8 cellular contexts compared by ENCODE assay signal in the genomic region with DNA sequence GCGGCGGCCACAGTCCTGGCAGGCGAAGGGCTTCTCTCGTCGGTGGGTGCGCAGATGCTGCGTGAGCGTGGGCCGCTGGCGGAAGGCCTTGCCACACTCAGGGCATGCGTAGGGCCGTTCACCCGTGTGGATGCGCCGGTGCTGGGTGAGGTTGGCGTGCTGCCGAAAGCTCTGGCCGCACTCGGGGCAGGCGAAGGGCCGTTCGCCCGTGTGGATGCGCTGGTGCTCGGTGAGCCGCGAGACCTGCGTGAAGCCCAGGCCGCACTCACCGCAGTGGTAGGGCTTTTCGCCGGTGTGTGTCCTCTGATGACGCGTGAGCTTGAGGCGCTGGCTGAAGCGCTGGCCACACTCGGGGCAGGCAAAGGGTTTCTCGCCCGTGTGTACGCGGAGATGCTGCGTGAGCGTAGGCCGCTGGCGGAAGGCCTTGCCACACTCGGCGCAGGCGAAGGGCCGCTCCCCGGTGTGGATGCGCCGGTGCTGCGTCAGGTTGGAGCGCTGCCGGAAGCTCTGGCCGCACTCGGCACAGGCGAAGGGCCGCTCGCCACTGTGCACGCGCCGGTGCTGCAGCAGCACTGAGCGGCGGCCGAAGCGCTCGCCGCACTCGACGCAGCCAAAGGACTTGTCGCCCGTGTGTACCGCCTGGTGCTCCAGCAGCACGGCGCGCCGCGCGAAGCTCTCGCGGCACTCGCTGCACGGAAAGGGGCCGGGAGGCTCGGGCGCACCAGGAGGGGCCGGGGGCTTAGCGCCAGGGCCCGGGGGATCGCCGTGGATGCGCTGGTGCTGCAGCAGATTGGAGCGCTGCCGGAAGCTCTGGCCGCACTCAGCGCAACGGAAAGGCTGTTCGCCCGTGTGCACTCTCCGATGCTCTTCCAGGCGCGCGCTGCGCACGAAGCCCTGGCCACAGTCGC. TPM values are rescaled to one million over a fixed set of nuclear protein-coding genes. Genes with fewer than 3 reads are reported as not detected.
DNase-seq lines count a peak whose midpoint lies in the region; ATAC-seq and TF ChIP-seq lines count a peak whose summit lies in the region.

No MANE protein-coding gene starts in this region.

- no peaks in the 10 kb centered on the region for H3K9me3 Mint-ChIP-seq in activated naive CD4-positive, alpha-beta T cell treated with anti-CD3 and anti-CD28 coated beads, Interleukin-2, amount 50 U/mL, for 72 hours
- no peaks in the 10 kb centered on the region for H3K9me3 Mint-ChIP-seq in osteocyte (ENCODE audit: unreplicated experiment)

- no peaks in the 10 kb centered on the region for H3K9me3 ChIP-seq in hepatocyte (ENCODE audit: low read depth)

- ATAC-seq in activated naive CD4-positive, alpha-beta T cell treated with anti-CD3 and anti-CD28 coated beads, Interleukin-2, amount 50 U/mL, for 72 hours = peak in 1 of 2 donors; percentile 16
- ATAC-seq in GM21825 (IDR thresholded peaks at IDR 0.05; ENCODE audit: unreplicated experiment) (no peak), GM18520 (IDR thresholded peaks at IDR 0.05; ENCODE audit: unreplicated experiment) (no peak), GM19467 (IDR thresholded peaks at IDR 0.05; ENCODE audit: unreplicated experiment) (no peak)

- H4K20me1 ChIP-seq in hepatocyte (ENCODE audit: insufficient read depth, poor library complexity, severe bottlenecking) = no peaks in the 10 kb centered on the region

- peaks cover 27 to 32% of the 10 kb centered on the region in 2 donors for H3K36me3 Mint-ChIP-seq in activated naive CD4-positive, alpha-beta T cell treated with anti-CD3 and anti-CD28 coated beads, Interleukin-2, amount 50 U/mL, for 72 hours
- H3K36me3 Mint-ChIP-seq in osteocyte (ENCODE audit: unreplicated experiment) = no peaks in the 10 kb centered on the region

- no peak overlapping the region for H3K4me3 Mint-ChIP-seq in osteocyte (ENCODE audit: unreplicated experiment)

- H3K4me2 ChIP-seq in hepatocyte = peak overlapping the region; percentile 73

- H3K9me2 ChIP-seq in hepatocyte (replicated peaks; ENCODE audit: insufficient read depth) = no peaks in the 10 kb centered on the region

- no peaks in the 10 kb centered on the region for H3K27me3 Mint-ChIP-seq in osteocyte (ENCODE audit: unreplicated experiment)

- TF ChIP-seq CTCF in hepatocyte (IDR thresholded peaks at IDR 0.05; ENCODE audit: poor library complexity) = no peak
- TF ChIP-seq CTCF in osteocyte (IDR thresholded peaks at IDR 0.05) = no peak

- H3K36me3 ChIP-seq in hepatocyte (replicated peaks; ENCODE audit: insufficient read depth, low read depth) = no peaks in the 10 kb centered on the region

- peak overlapping the region; percentile 36 to 75 for H3K27ac Mint-ChIP-seq in activated naive CD4-positive, alpha-beta T cell treated with anti-CD3 and anti-CD28 coated beads, Interleukin-2, amount 50 U/mL, for 72 hours
- no peak overlapping the region for H3K27ac Mint-ChIP-seq in osteocyte (ENCODE audit: unreplicated experiment)

- H3K27me3 ChIP-seq in hepatocyte = no peaks in the 10 kb centered on the region

- no peak overlapping the region for H3K27ac ChIP-seq in hepatocyte

- peaks cover 27% of the 10 kb centered on the region for H3K79me2 ChIP-seq in hepatocyte

- DNase-seq in activated naive CD4-positive, alpha-beta T cell treated with anti-CD3 and anti-CD28 coated beads, Interleukin-2, amount 50 U/mL, for 72 hours (ENCODE audit: low spot score in 2 of 2) = peak in 1 of 2 donors; percentile 43
- peak; percentile 27 for DNase-seq in hepatocyte (ENCODE audit: low spot score)
- DNase-seq in stimulated activated CD4-positive, alpha-beta T cell treated with anti-CD3 and anti-CD28 coated beads, Interleukin-2, amount 100 ng/mL, for 24 hours = peak; percentile 44 to 61
- DNase-seq in osteocyte (ENCODE audit: extremely low spot score, unreplicated experiment) = no peak

- 75% methylated on average over 83 of the region's 107 CpGs for WGBS in hepatocyte (ENCODE audit: low lambda C conversion rate, missing lambda C conversion rate)

- H3K4me3 ChIP-seq in hepatocyte = no peak overlapping the region

- H3K4me1 Mint-ChIP-seq in osteocyte (ENCODE audit: unreplicated experiment) = peaks cover 12% of the 10 kb centered on the region

- peaks cover 8% of the 10 kb centered on the region for H3K4me1 ChIP-seq in hepatocyte (ENCODE audit: insufficient read depth)

- no peak overlapping the region for H2AFZ ChIP-seq in hepatocyte

- TF ChIP-seq POLR2A in GM19193 (IDR thresholded peaks at IDR 0.05; ENCODE audit: extremely low read depth, insufficient read depth, insufficient read length) = peak; percentile 42

RNA-seq across cellular contexts. Expression of gene UBE2M, which starts 4.0 kb away (rescaled TPM):
- 100 to 1,000 TPM; 121 to 123 TPM for total RNA-seq in activated naive CD4-positive, alpha-beta T cell treated with anti-CD3 and anti-CD28 coated beads, Interleukin-2, amount 50 U/mL, for 72 hours
- total RNA-seq in hepatocyte = 48.5 and 54.4 TPM in 2 replicates
- polyA plus RNA-seq in hepatocyte = 111 TPM in 2 replicates
- total RNA-seq in osteocyte = 76.2 and 78.3 TPM in 2 replicates

RNA-seq across cellular contexts. Expression of gene CHMP2A, which starts 7.5 kb away (rescaled TPM):
- total RNA-seq in activated naive CD4-positive, alpha-beta T cell treated with anti-CD3 and anti-CD28 coated beads, Interleukin-2, amount 50 U/mL, for 72 hours = 100 to 1,000 TPM; 112 to 114 TPM
- total RNA-seq in hepatocyte = 88.4 and 122 TPM in 2 replicates
- polyA plus RNA-seq in hepatocyte = 188 and 196 TPM in 2 replicates
- 130 and 132 TPM in 2 replicates for total RNA-seq in osteocyte

RNA-seq across cellular contexts. Expression of gene MZF1, which starts 10.8 kb away (rescaled TPM):
- 10 to 100 TPM; 22.1 to 26.8 TPM for total RNA-seq in activated naive CD4-positive, alpha-beta T cell treated with anti-CD3 and anti-CD28 coated beads, Interleukin-2, amount 50 U/mL, for 72 hours
- total RNA-seq in hepatocyte (19.0 and 23.5 TPM in 2 replicates), osteocyte (25.3 and 30.9 TPM in 2 replicates)
- polyA plus RNA-seq in hepatocyte = 19.9 and 29.0 TPM in 2 replicates

RNA-seq across cellular contexts. Expression of gene TRIM28, which starts 18.5 kb away (rescaled TPM):
- total RNA-seq in activated naive CD4-positive, alpha-beta T cell treated with anti-CD3 and anti-CD28 coated beads, Interleukin-2, amount 50 U/mL, for 72 hours = 100 to 1,000 TPM; 446 to 497 TPM
- total RNA-seq in hepatocyte = 189 and 191 TPM in 2 replicates
- 159 and 180 TPM in 2 replicates for polyA plus RNA-seq in hepatocyte
- total RNA-seq in osteocyte = 333 and 354 TPM in 2 replicates

RNA-seq across cellular contexts. Expression of gene ZBTB45, which starts 42.8 kb away (rescaled TPM):
- 10 to 100 TPM in 1 of 2 donors, 1 to 10 TPM in 1; 7.9 to 12.2 TPM for total RNA-seq in activated naive CD4-positive, alpha-beta T cell treated with anti-CD3 and anti-CD28 coated beads, Interleukin-2, amount 50 U/mL, for 72 hours
- total RNA-seq in hepatocyte = 3.3 and 5.4 TPM in 2 replicates
- 18.5 and 21.6 TPM in 2 replicates for polyA plus RNA-seq in hepatocyte
- 16.7 and 17.2 TPM in 2 replicates for total RNA-seq in osteocyte
